ENCODE assay signal across 21 cellular contexts in the genomic region with DNA sequence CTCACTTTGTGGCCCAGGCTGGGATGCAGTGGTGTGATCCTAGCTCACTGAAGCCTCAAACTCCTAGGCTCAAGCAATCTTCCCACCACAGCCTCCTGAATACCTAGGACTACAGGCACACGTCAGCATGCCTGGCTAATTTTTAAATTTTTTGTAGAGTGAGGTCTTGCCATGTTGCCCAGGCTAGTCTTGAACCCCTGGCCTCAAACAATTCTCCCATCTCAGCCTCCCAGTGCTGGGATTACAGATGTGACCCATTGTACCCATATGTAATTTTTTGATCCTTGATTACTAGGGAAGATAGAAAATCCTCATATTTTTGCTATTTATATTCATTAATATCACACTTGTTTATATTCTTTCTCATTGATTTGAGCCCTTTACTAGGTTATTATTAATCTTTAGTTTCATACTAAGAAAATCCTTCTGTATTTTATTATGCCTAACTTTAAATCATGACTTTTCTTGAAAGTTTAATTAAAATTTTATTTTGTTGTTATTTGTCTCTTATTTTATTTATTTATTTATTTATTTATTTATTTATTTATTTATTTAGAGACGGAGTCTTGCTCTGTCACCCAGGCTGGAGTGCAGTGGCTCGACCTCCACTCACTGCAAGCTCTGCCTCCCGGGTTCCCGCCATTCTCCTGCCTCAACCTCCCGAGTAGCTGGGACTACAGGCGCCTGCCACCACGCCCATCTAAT.
"Had no signal": no experiment of that assay in that cellular context is flagged by ENCODE, and none has a peak within 500 bp of the region (broad histone marks: within the 10 kb centered on the region; RNA-seq: fewer than 3 reads in every experiment).

No MANE protein-coding gene starts in this region.

- H3K36me3 Mint-ChIP-seq: type B pancreatic cell had no signal

- H3K27ac Mint-ChIP-seq: immature natural killer cell; mesothelial cell of epicardium; naive thymus-derived CD4-positive, alpha-beta T cell; natural killer cell treated with Interleukin-12 subunit alpha and Interleukin-12 subunit beta and Interleukin-15 and Interleukin-18, amount 100 ng/mL, for 72 hours; progenitor cell of endocrine pancreas; stimulated activated memory B cell treated with anti-CD40 and anti-IgM and Interleukin-4, amounts not matched to agents 10 μg/mL and 1 μg/mL and 100 μg/mL, for 72 hours; stimulated activated naive CD8-positive, alpha-beta T cell treated with anti-CD3 and anti-CD28 coated beads, Interleukin-15, amount 100 ng/mL, for 72 hours; type B pancreatic cell had no signal

- FAIRE-seq: islet of Langerhans had no signal

- H3K4me3 Mint-ChIP-seq: immature natural killer cell; mesothelial cell of epicardium; naive thymus-derived CD4-positive, alpha-beta T cell; natural killer cell treated with Interleukin-12 subunit alpha and Interleukin-12 subunit beta and Interleukin-15 and Interleukin-18, amount 100 ng/mL, for 72 hours; stimulated activated memory B cell treated with anti-CD40 and anti-IgM and Interleukin-4, amounts not matched to agents 10 μg/mL and 1 μg/mL and 100 μg/mL, for 72 hours; stimulated activated naive CD8-positive, alpha-beta T cell treated with anti-CD3 and anti-CD28 coated beads, Interleukin-15, amount 100 ng/mL, for 72 hours; type B pancreatic cell had no signal

- ATAC-seq: naive thymus-derived CD4-positive, alpha-beta T cell; natural killer cell treated with Interleukin-12 subunit alpha and Interleukin-12 subunit beta and Interleukin-15 and Interleukin-18, amount 100 ng/mL, for 72 hours; right lobe of liver; stimulated activated memory B cell treated with anti-CD40 and anti-IgM and Interleukin-4, amounts not matched to agents 10 μg/mL and 1 μg/mL and 100 μg/mL, for 72 hours; stimulated activated naive CD8-positive, alpha-beta T cell treated with anti-CD3 and anti-CD28 coated beads, Interleukin-15, amount 100 ng/mL, for 72 hours had no signal

- H3K27me3 Mint-ChIP-seq: natural killer cell treated with Interleukin-12 subunit alpha and Interleukin-12 subunit beta and Interleukin-15 and Interleukin-18, amount 100 ng/mL, for 72 hours; progenitor cell of endocrine pancreas; stimulated activated memory B cell treated with anti-CD40 and anti-IgM and Interleukin-4, amounts not matched to agents 10 μg/mL and 1 μg/mL and 100 μg/mL, for 72 hours; stimulated activated naive CD8-positive, alpha-beta T cell treated with anti-CD3 and anti-CD28 coated beads, Interleukin-15, amount 100 ng/mL, for 72 hours; type B pancreatic cell had no signal

- H3K4me1 Mint-ChIP-seq: immature natural killer cell; stimulated activated naive CD8-positive, alpha-beta T cell treated with anti-CD3 and anti-CD28 coated beads, Interleukin-15, amount 100 ng/mL, for 72 hours had no signal

- DNase-seq: hypothalamus; immature natural killer cell; left ventricle myocardium inferior; mesendoderm; naive thymus-derived CD4-positive, alpha-beta T cell; ovary; right lobe of liver; stimulated activated CD4-positive, alpha-beta T cell treated with anti-CD3 and anti-CD28 coated beads, Interleukin-1b, Interleukin-23, amount 100 ng/mL, for 48 hours; stimulated activated CD4-positive, alpha-beta T cell treated with anti-CD3 and anti-CD28 coated beads, Interleukin-2, amount 100 ng/mL, for 48 hours; stimulated activated CD4-positive, alpha-beta T cell treated with anti-CD3 and anti-CD28 coated beads, Interleukin-4, amount 100 ng/mL, for 4 hours; stimulated activated CD8-positive, alpha-beta memory T cell treated with anti-CD3 and anti-CD28 coated beads, Interleukin-4, amount 100 ng/mL, for 48 hours; stimulated activated naive CD4-positive, alpha-beta T cell treated with Interleukin-2 at 50 U/mL for 16 hours; stimulated activated naive CD8-positive, alpha-beta T cell treated with anti-CD3 and anti-CD28 coated beads, Interleukin-15, amount 100 ng/mL, for 72 hours; substantia nigra; uterus had no signal

- H3K9me3 Mint-ChIP-seq: immature natural killer cell; natural killer cell treated with Interleukin-12 subunit alpha and Interleukin-12 subunit beta and Interleukin-15 and Interleukin-18, amount 100 ng/mL, for 72 hours had no signal
